Comparison of ENCODE assay signal across 8 cellular contexts in genomic region chr2:233252227-233252626, GRCh38. TPM values are rescaled to one million over a fixed set of nuclear protein-coding genes. Genes with fewer than 3 reads are reported as not detected.
DNase-seq lines count a peak whose midpoint lies in the region; ATAC-seq and TF ChIP-seq lines count a peak whose summit lies in the region.

No MANE protein-coding gene starts in this region.

- no peaks in the 10 kb centered on the region for H3K27me3 Mint-ChIP-seq in activated T-cell treated with anti-CD3 and anti-CD28 coated beads, Interleukin-2, amount 50 U/mL, for 72 hours (ENCODE audit: low read depth)
- H3K27me3 Mint-ChIP-seq in activated naive CD8-positive, alpha-beta T cell treated with anti-CD3 and anti-CD28 coated beads, Interleukin-2, amount 10 ng/mL, durations not matched to agents 7 days and 5 days, result no peaks in the 10 kb centered on the region

- no peaks in the 10 kb centered on the region for H3K9me3 Mint-ChIP-seq in activated T-cell treated with anti-CD3 and anti-CD28 coated beads, Interleukin-2, amount 50 U/mL, for 72 hours
- H3K9me3 Mint-ChIP-seq in activated naive CD8-positive, alpha-beta T cell treated with anti-CD3 and anti-CD28 coated beads, Interleukin-2, amount 10 ng/mL, durations not matched to agents 7 days and 5 days, result no peaks in the 10 kb centered on the region

- H3K27ac Mint-ChIP-seq in activated T-cell treated with anti-CD3 and anti-CD28 coated beads, Interleukin-2, amount 50 U/mL, for 72 hours, result peak overlapping the region; percentile 92
- peak overlapping the region; percentile 79 for H3K27ac Mint-ChIP-seq in activated naive CD8-positive, alpha-beta T cell treated with anti-CD3 and anti-CD28 coated beads, Interleukin-2, amount 10 ng/mL, durations not matched to agents 7 days and 5 days

- H3K4me1 Mint-ChIP-seq in activated T-cell treated with anti-CD3 and anti-CD28 coated beads, Interleukin-2, amount 50 U/mL, for 72 hours (ENCODE audit: low read depth), result peaks cover 74% of the 10 kb centered on the region
- H3K4me1 Mint-ChIP-seq in activated naive CD8-positive, alpha-beta T cell treated with anti-CD3 and anti-CD28 coated beads, Interleukin-2, amount 10 ng/mL, durations not matched to agents 7 days and 5 days, result peaks cover 53% of the 10 kb centered on the region

- H3K27me3 ChIP-seq in left lung (no peaks in the 10 kb centered on the region), tibial nerve (no peaks in the 10 kb centered on the region)

- no peak for DNase-seq in activated T-cell treated with anti-CD3 and anti-CD28 coated beads, Interleukin-2, amount 50 U/mL, for 72 hours
- DNase-seq in activated T-cell treated with anti-CD3 and anti-CD28 coated beads, Interleukin-2, amount 50 U/mL, for 1 hour, result no peak
- no peak for DNase-seq in activated naive CD8-positive, alpha-beta T cell treated with anti-CD3 and anti-CD28 coated beads, Interleukin-2, amount 10 ng/mL, durations not matched to agents 7 days and 5 days
- DNase-seq in left lung (no peak), tibial nerve (ENCODE audit: low spot score in 2 of 2) (no peak), cerebellar cortex (ENCODE audit: low spot score) (no peak), DMS153 (lab: John Stamatoyannopoulos, UW) (no peak)

- 0 to 1% methylated on average over 18 of the region's 18 CpGs for WGBS in tibial nerve, 2 donors

- H3K27ac ChIP-seq in left lung (peak overlapping the region in 1 of 2 donors; percentile 83), tibial nerve (peak overlapping the region in 3 of 4 donors; percentile 51 to 87 (median 81))

- H3K4me1 ChIP-seq in left lung (peaks cover 3 to 61% of the 10 kb centered on the region in 2 donors), tibial nerve (peaks cover 0 to 38% (median 13%) of the 10 kb centered on the region in 4 donors)

- peaks cover 0 to 5% of the 10 kb centered on the region in 2 donors for H3K36me3 Mint-ChIP-seq in activated T-cell treated with anti-CD3 and anti-CD28 coated beads, Interleukin-2, amount 50 U/mL, for 72 hours (ENCODE audit: insufficient read depth in 2 of 2)
- H3K36me3 Mint-ChIP-seq in activated naive CD8-positive, alpha-beta T cell treated with anti-CD3 and anti-CD28 coated beads, Interleukin-2, amount 10 ng/mL, durations not matched to agents 7 days and 5 days, result peaks cover 23% of the 10 kb centered on the region

- peaks cover 0 to 30% of the 10 kb centered on the region in 2 donors for H3K36me3 ChIP-seq in left lung
- H3K36me3 ChIP-seq in tibial nerve, result peaks cover 0 to 25% (median 0%) of the 10 kb centered on the region in 3 donors

- H3K9me3 ChIP-seq in left lung (no peaks in the 10 kb centered on the region), tibial nerve (no peaks in the 10 kb centered on the region)

- H3K4me3 Mint-ChIP-seq in activated T-cell treated with anti-CD3 and anti-CD28 coated beads, Interleukin-2, amount 50 U/mL, for 72 hours, result peak overlapping the region; percentile 88 to 94
- peak overlapping the region; percentile 87 for H3K4me3 Mint-ChIP-seq in activated naive CD8-positive, alpha-beta T cell treated with anti-CD3 and anti-CD28 coated beads, Interleukin-2, amount 10 ng/mL, durations not matched to agents 7 days and 5 days

- TF ChIP-seq CTCF in left lung (IDR thresholded peaks at IDR 0.05) (no peak), tibial nerve (IDR thresholded peaks at IDR 0.05) (no peak)

- POLR2A ChIA-PET in activated naive CD8-positive, alpha-beta T cell treated with anti-CD3 and anti-CD28 coated beads, Interleukin-2, amount 10 ng/mL, durations not matched to agents 7 days and 5 days (lab: Charles Lee), result interaction anchor here (1.5 to 4.3 kb wide), 3 partner anchors 16 to 192 kb away, joined by 5 to 36 read pairs (median 35); partner anchors contain the start of gene INPP5D

- no peak for TF ChIP-seq POLR2A in tibial nerve (IDR thresholded peaks at IDR 0.05)

- TF ChIP-seq EP300 in tibial nerve (IDR thresholded peaks at IDR 0.05), result no peak

- intact Hi-C loops in left lung (cut with DNase I), result loop anchor here in 1 of 2 donors (10.0 kb wide), 1 partner anchor 397 kb away; no protein-coding TSS in a partner anchor

- no peak for ATAC-seq in activated T-cell treated with anti-CD3 and anti-CD28 coated beads, Interleukin-2, amount 50 U/mL, for 72 hours (replicated peaks in 1 of 2)
- ATAC-seq in activated naive CD8-positive, alpha-beta T cell treated with anti-CD3 and anti-CD28 coated beads, Interleukin-2, amount 10 ng/mL, durations not matched to agents 7 days and 5 days (ENCODE audit: low read depth), result no peak
- peak; percentile 1 for ATAC-seq in left lung
- ATAC-seq in GM19023 (IDR thresholded peaks at IDR 0.05; ENCODE audit: unreplicated experiment), result no peak

- peak overlapping the region; percentile 91 to 98 for H3K4me3 ChIP-seq in left lung
- H3K4me3 ChIP-seq in tibial nerve, result peak overlapping the region; percentile 68 to 87 (median 76)

RNA-seq across cellular contexts. Expression of gene ATG16L1, which starts 0.8 kb away (rescaled TPM):
- total RNA-seq in activated T-cell treated with anti-CD3 and anti-CD28 coated beads, Interleukin-2, amount 50 U/mL, for 72 hours, result 10 to 100 TPM; 23.6 to 26.0 TPM
- total RNA-seq in activated naive CD8-positive, alpha-beta T cell treated with anti-CD3 and anti-CD28 coated beads, Interleukin-2, amount 10 ng/mL, durations not matched to agents 7 days and 5 days, result 10 to 100 TPM; 60.8 to 67.6 TPM
- 10 to 100 TPM; 25.0 to 29.4 TPM for total RNA-seq in left lung
- total RNA-seq in tibial nerve, result 10 to 100 TPM; 16.7 to 44.1 (median 33.6) TPM

RNA-seq across cellular contexts. Expression of gene SAG, which starts 55.4 kb away (rescaled TPM):
- total RNA-seq in activated T-cell treated with anti-CD3 and anti-CD28 coated beads, Interleukin-2, amount 50 U/mL, for 72 hours, result under 1 TPM; 0.02 TPM
- under 1 TPM in 1 of 2 experiments, not detected in 1; 0.45 TPM for total RNA-seq in activated naive CD8-positive, alpha-beta T cell treated with anti-CD3 and anti-CD28 coated beads, Interleukin-2, amount 10 ng/mL, durations not matched to agents 7 days and 5 days
- total RNA-seq in left lung, result not detected
- not detected for total RNA-seq in tibial nerve
